In the genomic region with DNA sequence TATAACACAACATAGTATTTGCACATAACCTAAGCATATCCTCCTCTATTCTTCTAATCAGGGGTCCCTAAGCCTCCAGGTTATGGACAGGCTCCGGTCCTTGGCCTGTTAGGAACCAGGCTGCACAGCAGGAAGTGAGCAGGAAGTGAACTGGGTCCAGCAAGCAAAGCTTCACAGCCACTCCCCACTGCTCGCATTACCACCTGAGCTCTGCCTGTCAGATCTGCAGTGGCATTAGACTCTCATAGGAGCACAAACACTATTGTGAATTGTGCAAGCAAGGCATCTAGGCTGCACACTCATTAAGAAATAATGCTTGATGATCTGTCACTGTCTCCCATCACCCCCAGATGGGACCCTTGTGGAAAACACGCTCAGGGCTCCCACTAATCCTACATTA, we compare ENCODE assay signal across 9 cellular contexts. TPM values are rescaled to one million over a fixed set of nuclear protein-coding genes. Genes with fewer than 3 reads are reported as not detected.
DNase-seq lines count a peak whose midpoint lies in the region; ATAC-seq, FAIRE-seq and TF ChIP-seq lines count a peak whose summit lies in the region.
"Had no signal": no experiment of that assay in that cellular context is flagged by ENCODE, and none has a peak within 500 bp of the region (broad histone marks: within the 10 kb centered on the region; RNA-seq: fewer than 3 reads in every experiment).

No MANE protein-coding gene starts in this region.

- peak overlapping the region; percentile 20 for H3K4me3 Mint-ChIP-seq in activated T-cell treated with anti-CD3 and anti-CD28 coated beads, Interleukin-2, amount 50 U/mL, for 4 hours
- H3K4me3 Mint-ChIP-seq in IgD-negative memory B cell, result peak overlapping the region; percentile 10 to 90 (median 32)

- H3K4me1 ChIP-seq in skeletal muscle satellite cell (ENCODE audit: control insufficient read depth, insufficient read depth, low read length), result peaks cover 29% of the 10 kb centered on the region

- no peak overlapping the region for H3K9ac ChIP-seq in skeletal muscle satellite cell (ENCODE audit: low read depth, low read length)

- peak overlapping the region in 2 of 3 donors; percentile 8 to 81 for H3K27ac Mint-ChIP-seq in IgD-negative memory B cell

- no peak for DNase-seq in activated T-cell treated with anti-CD3 and anti-CD28 coated beads, Interleukin-2, amount 50 U/mL, for 4 hours
- DNase-seq in activated T-cell treated with anti-CD3 and anti-CD28 coated beads, Interleukin-2, amount 50 U/mL, for 1 hour, result no peak
- DNase-seq in bronchial epithelial cell (ENCODE audit: low read depth), result peak; percentile 71
- no peak for DNase-seq in MV-4-11 (lab: John Stamatoyannopoulos, UW)
- DNase-seq in HK-2 (ENCODE audit: unreplicated experiment), result no peak

- H3K4me1 Mint-ChIP-seq in activated T-cell treated with anti-CD3 and anti-CD28 coated beads, Interleukin-2, amount 50 U/mL, for 4 hours (ENCODE audit: low read depth), result peaks cover 91% of the 10 kb centered on the region
- peaks cover 51 to 61% (median 57%) of the 10 kb centered on the region in 3 donors for H3K4me1 Mint-ChIP-seq in IgD-negative memory B cell

- H3K9me3 ChIP-seq in skeletal muscle satellite cell (replicated peaks; ENCODE audit: low read length), result no peaks in the 10 kb centered on the region

- no peaks in the 10 kb centered on the region for H3K27me3 Mint-ChIP-seq in activated T-cell treated with anti-CD3 and anti-CD28 coated beads, Interleukin-2, amount 50 U/mL, for 4 hours (ENCODE audit: low read depth)
- H3K27me3 Mint-ChIP-seq in IgD-negative memory B cell, result no peaks in the 10 kb centered on the region

- peak overlapping the region; percentile 44 for H3K4me2 ChIP-seq in skeletal muscle satellite cell (ENCODE audit: low read length)

- H3K27me3 ChIP-seq in bronchial epithelial cell (ENCODE audit: control insufficient read depth, insufficient read depth, low read length) (no peaks in the 10 kb centered on the region), skeletal muscle satellite cell (ENCODE audit: control insufficient read depth, insufficient read depth, low read length) (no peaks in the 10 kb centered on the region)

- H3K36me3 ChIP-seq in bronchial epithelial cell (ENCODE audit: control insufficient read depth, insufficient read depth, low read length) (no peaks in the 10 kb centered on the region), skeletal muscle satellite cell (ENCODE audit: insufficient read depth, low read length) (peaks cover under 1% of the 10 kb centered on the region)

- no peak for TF ChIP-seq CTCF in bronchial epithelial cell (IDR thresholded peaks at IDR 0.05; ENCODE audit: insufficient read depth, low read length, severe bottlenecking)

- FAIRE-seq in bronchial epithelial cell (lab: Jason Lieb, UNC), result no peak
- FAIRE-seq: endometrium had no signal

- no peaks in the 10 kb centered on the region for H3K9me3 Mint-ChIP-seq in activated T-cell treated with anti-CD3 and anti-CD28 coated beads, Interleukin-2, amount 50 U/mL, for 4 hours
- no peaks in the 10 kb centered on the region for H3K9me3 Mint-ChIP-seq in IgD-negative memory B cell

- H3K4me3 ChIP-seq in bronchial epithelial cell (ENCODE audit: low read depth, low read length) (no peak overlapping the region), skeletal muscle satellite cell (ENCODE audit: low read length) (no peak overlapping the region)

- H3K36me3 Mint-ChIP-seq in activated T-cell treated with anti-CD3 and anti-CD28 coated beads, Interleukin-2, amount 50 U/mL, for 4 hours (ENCODE audit: insufficient read depth), result peaks cover 3% of the 10 kb centered on the region
- H3K36me3 Mint-ChIP-seq in IgD-negative memory B cell, result peaks cover 7% of the 10 kb centered on the region

- ATAC-seq in activated T-cell treated with anti-CD3 and anti-CD28 coated beads, Interleukin-2, amount 50 U/mL, for 4 hours, result peak; percentile 23 to 42
- no peak for ATAC-seq in GM19328 (IDR thresholded peaks at IDR 0.05; ENCODE audit: unreplicated experiment)

RNA-seq across cellular contexts. Expression of gene MSL2, which starts 9.8 kb away (rescaled TPM):
- 10 to 100 TPM; 42.8 to 47.2 (median 46.8) TPM for total RNA-seq in activated T-cell treated with anti-CD3 and anti-CD28 coated beads, Interleukin-2, amount 50 U/mL, for 4 hours
- polyA plus RNA-seq in IgD-negative memory B cell, result 27.9 TPM
- total RNA-seq in bronchial epithelial cell, result 7.4 and 8.1 TPM in 2 replicates
- 10.1 and 11.1 TPM in 2 replicates for total RNA-seq in skeletal muscle satellite cell (2012; rRNA removed)
